19 cellular contexts compared by ENCODE assay signal in genomic region chr13:36417328-36417727, GRCh38. TPM values are rescaled to one million over a fixed set of nuclear protein-coding genes. Genes with fewer than 3 reads are reported as not detected.
DNase-seq lines count a peak whose midpoint lies in the region; ATAC-seq and TF ChIP-seq lines count a peak whose summit lies in the region.
"Had no signal": no experiment of that assay in that cellular context is flagged by ENCODE, and none has a peak within 500 bp of the region (broad histone marks: within the 10 kb centered on the region; RNA-seq: fewer than 3 reads in every experiment).

No MANE protein-coding gene starts in this region.

- H3K4me3 ChIP-seq in NB4 (ENCODE audit: low read depth, low read length) (peak overlapping the region; percentile 60), brain microvascular endothelial cell (ENCODE audit: low read depth, low read length) (no peak overlapping the region), smooth muscle cell (peak overlapping the region; percentile 22)

- H3K27ac ChIP-seq in brain microvascular endothelial cell (peak overlapping the region; percentile 68), smooth muscle cell (ENCODE audit: low read depth) (peak overlapping the region; percentile 40)
- H3K27ac ChIP-seq: parathyroid adenoma had no signal

- H3F3A ChIP-seq in smooth muscle cell (ENCODE audit: low read depth): no peaks in the 10 kb centered on the region

- no peak overlapping the region for H3K4me3 Mint-ChIP-seq in activated CD4-positive, alpha-beta memory T cell treated with anti-CD3 and anti-CD28 coated beads, Interleukin-2, amount 10 ng/mL, durations not matched to agents 7 days and 5 days
- no peak overlapping the region for H3K4me3 Mint-ChIP-seq in activated CD4-positive, alpha-beta memory T cell treated with anti-CD3 and anti-CD28 coated beads for 36 hours
- H3K4me3 Mint-ChIP-seq: activated naive CD4-positive, alpha-beta T cell treated with anti-CD3 and anti-CD28 coated beads, Interleukin-2, amount 50 U/mL, for 24 hours had no signal

- no peaks in the 10 kb centered on the region for H3K36me3 ChIP-seq in brain microvascular endothelial cell (replicated peaks)
- H3K36me3 ChIP-seq in smooth muscle cell (ENCODE audit: low read depth): no peaks in the 10 kb centered on the region

- peak overlapping the region; percentile 70 for H3K4me2 ChIP-seq in smooth muscle cell

- no peak for TF ChIP-seq POLR2A in NB4 (IDR thresholded peaks at IDR 0.05; ENCODE audit: extremely low read depth, insufficient read length)

- H2AFZ ChIP-seq in smooth muscle cell (ENCODE audit: low read depth): peak overlapping the region; percentile 2
- H2AFZ ChIP-seq: parathyroid adenoma had no signal

- no peak for ATAC-seq in HG03571 (IDR thresholded peaks at IDR 0.05; ENCODE audit: unreplicated experiment)
- ATAC-seq: HCT116, left colon, Panc1 had no signal

- CTCF ChIA-PET in activated CD4-positive, alpha-beta memory T cell treated with anti-CD3 and anti-CD28 coated beads, Interleukin-2, amount 10 ng/mL, durations not matched to agents 7 days and 5 days (lab: Charles Lee): interaction anchor here (1.0 to 3.7 kb wide), 6 partner anchors 12 to 441 kb away, joined by 3 to 15 read pairs (median 4); no protein-coding TSS in a partner anchor
- CTCF ChIA-PET in activated CD4-positive, alpha-beta memory T cell treated with anti-CD3 and anti-CD28 coated beads for 36 hours (lab: Charles Lee): interaction anchor here (0.8 to 3.9 kb wide), 2 partner anchors 8 to 319 kb away, joined by 3 to 33 read pairs; no protein-coding TSS in a partner anchor

- H3K36me3 Mint-ChIP-seq in activated CD4-positive, alpha-beta memory T cell treated with anti-CD3 and anti-CD28 coated beads, Interleukin-2, amount 10 ng/mL, durations not matched to agents 7 days and 5 days (ENCODE audit: low read depth): peaks cover 6% of the 10 kb centered on the region
- no peaks in the 10 kb centered on the region for H3K36me3 Mint-ChIP-seq in activated CD4-positive, alpha-beta memory T cell treated with anti-CD3 and anti-CD28 coated beads for 36 hours
- H3K36me3 Mint-ChIP-seq: activated naive CD4-positive, alpha-beta T cell treated with anti-CD3 and anti-CD28 coated beads, Interleukin-2, amount 50 U/mL, for 24 hours; type B pancreatic cell had no signal

- H3K27ac Mint-ChIP-seq in activated CD4-positive, alpha-beta memory T cell treated with anti-CD3 and anti-CD28 coated beads, Interleukin-2, amount 10 ng/mL, durations not matched to agents 7 days and 5 days: peak overlapping the region; percentile 29
- H3K27ac Mint-ChIP-seq in activated CD4-positive, alpha-beta memory T cell treated with anti-CD3 and anti-CD28 coated beads for 36 hours: no peak overlapping the region
- H3K27ac Mint-ChIP-seq: activated naive CD4-positive, alpha-beta T cell treated with anti-CD3 and anti-CD28 coated beads, Interleukin-2, amount 50 U/mL, for 24 hours; type B pancreatic cell had no signal

- H3K4me1 ChIP-seq in smooth muscle cell (ENCODE audit: low read depth): peaks cover 4% of the 10 kb centered on the region

- H4K20me1 ChIP-seq in smooth muscle cell (ENCODE audit: low read depth): no peaks in the 10 kb centered on the region

- no peaks in the 10 kb centered on the region for H3K79me2 ChIP-seq in smooth muscle cell (ENCODE audit: low read depth)
- H3K79me2 ChIP-seq: parathyroid adenoma had no signal

- no peak for DNase-seq in activated CD4-positive, alpha-beta memory T cell treated with anti-CD3 and anti-CD28 coated beads, Interleukin-2, amount 10 ng/mL, durations not matched to agents 7 days and 5 days
- no peak for DNase-seq in activated CD4-positive, alpha-beta memory T cell treated with anti-CD3 and anti-CD28 coated beads for 36 hours
- DNase-seq in NB4 (ENCODE audit: low read depth): peak; percentile 72
- no peak for DNase-seq in brain microvascular endothelial cell
- no peak for DNase-seq in smooth muscle cell (lab: John Stamatoyannopoulos, UW; ENCODE audit: unreplicated experiment)
- DNase-seq in NCI-H774 (lab: John Stamatoyannopoulos, UW): no peak
- no peak for DNase-seq in NCI-H2227 (lab: John Stamatoyannopoulos, UW; ENCODE audit: unreplicated experiment)
- DNase-seq: activated CD4-positive, CD25-positive, alpha-beta regulatory T cell treated with anti-CD3 and anti-CD28 coated beads, Interleukin-2, amount 50 U/mL, for 72 hours; COR-L47; hypothalamus; left colon; stimulated activated naive CD4-positive, alpha-beta T cell had no signal

- H3K27me3 Mint-ChIP-seq in activated CD4-positive, alpha-beta memory T cell treated with anti-CD3 and anti-CD28 coated beads, Interleukin-2, amount 10 ng/mL, durations not matched to agents 7 days and 5 days: peaks cover 11% of the 10 kb centered on the region
- peaks cover 32% of the 10 kb centered on the region for H3K27me3 Mint-ChIP-seq in activated CD4-positive, alpha-beta memory T cell treated with anti-CD3 and anti-CD28 coated beads for 36 hours

- POLR2A ChIA-PET in activated CD4-positive, alpha-beta memory T cell treated with anti-CD3 and anti-CD28 coated beads, Interleukin-2, amount 10 ng/mL, durations not matched to agents 7 days and 5 days (lab: Charles Lee): interaction anchor here (1.4 kb wide), 1 partner anchor 14 kb away, joined by 3 read pairs; no protein-coding TSS in a partner anchor
- POLR2A ChIA-PET in activated CD4-positive, alpha-beta memory T cell treated with anti-CD3 and anti-CD28 coated beads for 36 hours (lab: Charles Lee): no interaction called here

- H3K9ac ChIP-seq in smooth muscle cell (ENCODE audit: low read depth): peak overlapping the region; percentile 1
- H3K9ac ChIP-seq: parathyroid adenoma had no signal

- WGBS in smooth muscle cell (ENCODE audit: low lambda C conversion rate): 86% methylated on average over 2 of the region's 2 CpGs

- peaks cover 13% of the 10 kb centered on the region for H3K9me3 Mint-ChIP-seq in activated CD4-positive, alpha-beta memory T cell treated with anti-CD3 and anti-CD28 coated beads, Interleukin-2, amount 10 ng/mL, durations not matched to agents 7 days and 5 days
- no peaks in the 10 kb centered on the region for H3K9me3 Mint-ChIP-seq in activated CD4-positive, alpha-beta memory T cell treated with anti-CD3 and anti-CD28 coated beads for 36 hours
- H3K9me3 Mint-ChIP-seq: activated naive CD4-positive, alpha-beta T cell treated with anti-CD3 and anti-CD28 coated beads, Interleukin-2, amount 50 U/mL, for 24 hours had no signal

- in situ Hi-C loops in brain microvascular endothelial cell (cut with HindIII; ENCODE audit: low pct_ligation_motif_present, low sequenced_read_pairs): no loop called here

- intact Hi-C loops in activated CD4-positive, alpha-beta memory T cell treated with anti-CD3 and anti-CD28 coated beads for 36 hours (cut with micrococcal nuclease): no loop called here

- H3K9me3 ChIP-seq in smooth muscle cell (replicated peaks; ENCODE audit: low read depth): no peaks in the 10 kb centered on the region

- TF ChIP-seq CTCF in NB4 (IDR thresholded peaks at IDR 0.05; ENCODE audit: low read depth, low read length) (no peak), brain microvascular endothelial cell (IDR thresholded peaks at IDR 0.05; ENCODE audit: low read depth, low read length, missing control alignments) (no peak), smooth muscle cell (IDR thresholded peaks at IDR 0.05; ENCODE audit: borderline replicate concordance, insufficient read depth, poor library complexity, severe bottlenecking) (no peak)

- H3K4me1 Mint-ChIP-seq in activated CD4-positive, alpha-beta memory T cell treated with anti-CD3 and anti-CD28 coated beads, Interleukin-2, amount 10 ng/mL, durations not matched to agents 7 days and 5 days: peaks cover 58% of the 10 kb centered on the region
- peaks cover 27% of the 10 kb centered on the region for H3K4me1 Mint-ChIP-seq in activated CD4-positive, alpha-beta memory T cell treated with anti-CD3 and anti-CD28 coated beads for 36 hours (ENCODE audit: low read depth)

- H3K27me3 ChIP-seq in brain microvascular endothelial cell (replicated peaks) (no peaks in the 10 kb centered on the region), smooth muscle cell (ENCODE audit: low read depth) (no peaks in the 10 kb centered on the region)

RNA-seq across cellular contexts. Expression of gene CCNA1, which starts 15.0 kb away (rescaled TPM):
- 1 to 10 TPM; 3.5 to 3.8 TPM for total RNA-seq in activated CD4-positive, alpha-beta memory T cell treated with anti-CD3 and anti-CD28 coated beads, Interleukin-2, amount 10 ng/mL, durations not matched to agents 7 days and 5 days
- total RNA-seq in activated CD4-positive, alpha-beta memory T cell treated with anti-CD3 and anti-CD28 coated beads for 36 hours: under 1 TPM; 0.62 to 0.87 TPM
- 0.63 and 1.1 TPM in 2 replicates for total RNA-seq in smooth muscle cell
- not detected in 2 replicates for polyA plus RNA-seq in smooth muscle cell
- total RNA-seq: left colon had no signal
- polyA plus RNA-seq: AG04450 had no signal
